Comparison of ENCODE assay signal across 8 cellular contexts in the genomic region with DNA sequence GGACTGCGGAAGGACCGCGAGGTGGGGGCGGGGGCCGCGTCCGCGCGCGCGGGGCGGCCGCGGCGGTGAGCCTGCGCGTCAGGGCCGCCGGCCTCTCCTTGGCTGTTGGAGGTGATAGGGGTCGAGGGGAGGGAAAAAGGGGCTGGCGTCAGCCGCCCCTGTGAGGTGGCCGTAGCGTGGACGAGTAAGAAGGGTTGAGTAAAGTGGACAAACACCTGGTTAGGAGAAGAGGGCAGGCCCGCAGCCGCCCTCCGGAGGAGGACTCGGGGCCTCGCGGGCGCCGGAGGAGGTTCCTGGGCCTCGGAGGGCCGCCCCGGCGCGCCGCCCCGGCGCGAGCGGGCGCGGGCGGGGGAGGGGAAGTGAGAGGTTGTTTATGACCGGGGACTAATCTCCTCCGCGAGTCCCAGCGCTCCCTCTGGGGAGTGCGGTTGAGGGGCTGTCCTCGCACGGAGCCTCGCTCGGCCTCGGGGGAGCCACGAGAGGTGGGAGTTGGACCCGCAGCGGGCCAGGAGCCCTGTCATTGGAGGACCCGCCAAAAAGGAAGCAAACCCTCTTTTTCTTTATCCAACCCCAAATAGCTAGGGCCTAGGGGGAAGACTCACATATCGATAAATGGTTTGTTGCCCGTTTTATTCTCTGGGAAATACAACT. TPM values are rescaled to one million over a fixed set of nuclear protein-coding genes. Genes with fewer than 3 reads are reported as not detected.
DNase-seq lines count a peak whose midpoint lies in the region; ATAC-seq and TF ChIP-seq lines count a peak whose summit lies in the region.

No MANE protein-coding gene starts in this region.

- TF ChIP-seq RAD21 in IMR-90 (IDR thresholded peaks at IDR 0.05; ENCODE audit: low read length) = peak; percentile 23

- peak overlapping the region; percentile 59 for H3K4me3 ChIP-seq in IMR-90 (ENCODE audit: insufficient read depth, low read depth, low read length)
- peak overlapping the region; percentile 68 for H3K4me3 ChIP-seq in iPS-11a (ENCODE audit: low read depth, low read length)
- H3K4me3 ChIP-seq in skin epidermis = peak overlapping the region; percentile 40 to 93 (median 62)

- in situ Hi-C loops in IMR-90 (cut with MboI; ENCODE audit: low sequenced_read_pairs) = no loop called here

- H3K79me1 ChIP-seq in IMR-90 (ENCODE audit: low read depth in 1 of 2, low read length in 2 of 2) = peaks cover 10 to 24% of the 10 kb centered on the region in 2 experiments; a peak in 3 of 4 replicates

- POLR2A ChIA-PET in IMR-90 (lab: Charles Lee; ENCODE audit: unreplicated experiment) = interaction anchor here (0.5 to 2.6 kb wide), 11 partner anchors 13 to 349 kb away, joined by 3 to 17 read pairs (median 3); no protein-coding TSS in a partner anchor

- H2BK20ac ChIP-seq in IMR-90 (ENCODE audit: low read depth, low read length) = no peak overlapping the region

- peak overlapping the region; percentile 62 for H2BK120ac ChIP-seq in IMR-90 (ENCODE audit: low read depth, low read length)

- no peaks in the 10 kb centered on the region for H3K9me1 ChIP-seq in IMR-90 (ENCODE audit: insufficient read depth, low read length)

- H2AK5ac ChIP-seq in IMR-90 (ENCODE audit: low read depth, low read length) = peak overlapping the region; percentile 91

- H2BK5ac ChIP-seq in IMR-90 (ENCODE audit: low read depth, low read length, poor library complexity, severe bottlenecking) = peak overlapping the region; percentile 65

- DNase-seq in GDM1 (lab: John Stamatoyannopoulos, UW) (peak; percentile 92), IMR-90 (no peak), T-helper 1 cell (peak; percentile 59 to 83 (median 70)), NCI-H748 (lab: John Stamatoyannopoulos, UW; ENCODE audit: unreplicated experiment) (no peak)

- peak overlapping the region; percentile 74 for H2AK9ac ChIP-seq in IMR-90 (replicated peaks; ENCODE audit: low read depth, low read length, poor library complexity)

- peak overlapping the region; percentile 89 for H4K5ac ChIP-seq in IMR-90 (ENCODE audit: low read depth, low read length)

- intact Hi-C loops in IMR-90 (cut with micrococcal nuclease) = loop anchor here (1.0 to 10.0 kb wide), 7 partner anchors 69 to 1001 kb away; partner anchors contain the start of genes CKAP2, DHRS12, VPS36 and WDFY2

- H3K18ac ChIP-seq in IMR-90 (ENCODE audit: low read depth, low read length) = peak overlapping the region; percentile 59

- peak overlapping the region; percentile 76 for H4K91ac ChIP-seq in IMR-90 (ENCODE audit: insufficient read depth, low read depth, low read length)

- TF ChIP-seq CTCF in IMR-90 (conservative IDR thresholded peaks at IDR 0.05; ENCODE audit: low read depth, low read length) = 0 out of 2 replicates have a peak, but pooled peaks have one; percentile 9

- peak overlapping the region; percentile 93 for H3K4me2 ChIP-seq in IMR-90 (ENCODE audit: low read depth, low read length)

- H3K56ac ChIP-seq in IMR-90 (ENCODE audit: extremely low read depth, insufficient read depth, low read length) = peak overlapping the region; percentile 91

- no peak; the same call in 1 of the 2 replicates for TF ChIP-seq POLR2A in IMR-90 (IDR thresholded peaks at IDR 0.05; ENCODE audit: low read depth, low read length)

- dilution Hi-C loops in IMR-90 (cut with HindIII; ENCODE audit: low sequenced_read_pairs, unreplicated experiment) = no loop called here

- peaks cover 2% of the 10 kb centered on the region; the same call in 1 of the 2 replicates for H3K4me1 ChIP-seq in IMR-90 (ENCODE audit: control insufficient read depth, insufficient read depth, low read length)

- BruUV-seq in IMR-90 (replicated peaks; lab: Mats Ljungman, UMichigan) = no TSS peak

- no peaks in the 10 kb centered on the region for H3K27me3 ChIP-seq in IMR-90 (ENCODE audit: control insufficient read depth, insufficient read depth, low read length)

- no peaks in the 10 kb centered on the region for H4K20me1 ChIP-seq in IMR-90 (ENCODE audit: insufficient read depth, low read length)

- peak overlapping the region; percentile 89 for H2AFZ ChIP-seq in IMR-90 (replicated peaks; ENCODE audit: low read length, poor library complexity)

- H3K23ac ChIP-seq in IMR-90 (ENCODE audit: low read depth, low read length) = peak overlapping the region; percentile 94

- peak overlapping the region; percentile 80 for H3K4ac ChIP-seq in IMR-90 (ENCODE audit: low read depth, low read length)

- peak overlapping the region; percentile 59 to 90 for H4K8ac ChIP-seq in IMR-90 (ENCODE audit: low read depth in 2 of 2, low read length in 2 of 2)

- no peaks in the 10 kb centered on the region for H3K9me3 ChIP-seq in IMR-90 (ENCODE audit: control insufficient read depth, insufficient read depth, low read length)

- peaks cover 9% of the 10 kb centered on the region; the same call in 1 of the 2 replicates for H3K36me3 ChIP-seq in IMR-90 (ENCODE audit: control insufficient read depth, insufficient read depth, low read length)

- peak overlapping the region; percentile 77 for H3K27ac ChIP-seq in IMR-90 (ENCODE audit: insufficient read depth, low read length)
- H3K27ac ChIP-seq in angular gyrus (ENCODE audit: low read depth, low read length) = peak overlapping the region; percentile 97
- peak overlapping the region; percentile 86 to 99 (median 96) for H3K27ac ChIP-seq in skin epidermis

- ATAC-seq in GM21576 (IDR thresholded peaks at IDR 0.05; ENCODE audit: unreplicated experiment) (peak; percentile 34), IMR-90 (ENCODE audit: low read depth) (peak; percentile 57)

- peak overlapping the region; percentile 39; the same call in 2 of the 3 replicates for H2BK15ac ChIP-seq in IMR-90 (ENCODE audit: low read depth, low read length)

- WGBS in IMR-90 (ENCODE audit: extremely low coverage in 2 of 2, insufficient read length in 1 of 2), 2 experiments = 7% methylated on average over 3 of the region's 62 CpGs; no CpG with 5 or more reads in 1 of the 2 experiments

- CTCF ChIA-PET in IMR-90 (lab: Yijun Ruan, JAX) = interaction anchor here (0.7 to 0.8 kb wide), 2 partner anchors 11 to 22 kb away, joined by 3 read pairs; no protein-coding TSS in a partner anchor

- peak overlapping the region; percentile 66 for H3K9ac ChIP-seq in IMR-90 (ENCODE audit: low read depth, low read length)

- peak overlapping the region; percentile 84 for H3K14ac ChIP-seq in IMR-90 (replicated peaks; ENCODE audit: low read depth, low read length)

TF ChIP-seq in IMR-90, 13 proteins besides CTCF, POLR2A, EP300 and RAD21:
- TF ChIP-seq MXI1 (IDR thresholded peaks at IDR 0.05; ENCODE audit: borderline replicate concordance, low read depth, low read length) (peak; percentile 21; the same call in 1 of the 2 replicates), NFE2L2 (IDR thresholded peaks at IDR 0.05; ENCODE audit: low read depth, low read length) (no peak), FOS (IDR thresholded peaks at IDR 0.05; ENCODE audit: low read depth, low read length) (no peak), RCOR1 (IDR thresholded peaks at IDR 0.05; ENCODE audit: insufficient replicate concordance, low read length) (no peak), SMC3 (IDR thresholded peaks at IDR 0.05; ENCODE audit: low read depth, low read length) (peak; percentile 2; the same call in 1 of the 2 replicates), CEBPB (IDR thresholded peaks at IDR 0.05; ENCODE audit: low read depth, low read length) (no peak)
- TF ChIP-seq, protein P1, sequence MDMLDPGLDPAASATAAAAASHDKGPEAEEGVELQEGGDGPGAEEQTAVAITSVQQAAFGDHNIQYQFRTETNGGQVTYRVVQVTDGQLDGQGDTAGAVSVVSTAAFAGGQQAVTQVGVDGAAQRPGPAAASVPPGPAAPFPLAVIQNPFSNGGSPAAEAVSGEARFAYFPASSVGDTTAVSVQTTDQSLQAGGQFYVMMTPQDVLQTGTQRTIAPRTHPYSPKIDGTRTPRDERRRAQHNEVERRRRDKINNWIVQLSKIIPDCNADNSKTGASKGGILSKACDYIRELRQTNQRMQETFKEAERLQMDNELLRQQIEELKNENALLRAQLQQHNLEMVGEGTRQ (IDR thresholded peaks at IDR 0.05; ENCODE audit: low read depth, low read length) = no peak

RNA-seq across cellular contexts. Expression of gene INTS6, which starts 0.6 kb away (rescaled TPM):
- total RNA-seq in IMR-90 (2012; rRNA removed) = 42.3 and 43.0 TPM in 2 replicates
- polyA plus RNA-seq in IMR-90 (2012; rRNA removed) = 12.3 and 12.9 TPM in 2 replicates
- polyA plus RNA-seq in IMR-90 (2012; cell fraction: cytosol; rRNA removed) = 2.9 and 3.1 TPM in 2 replicates
- polyA plus RNA-seq in IMR-90 (2012; cell fraction: nucleus; rRNA removed; ENCODE audit: low replicate concordance) = 5.9 and 22.2 TPM in 2 replicates

Comparison
In these comparisons a context has a peak if more than half of its experiments do, and no peak if none do; other contexts are left out.
1. DNase-seq: peak in GDM1 (single experiment) and T-helper 1 cell (5 of 5); none in IMR-90 (single experiment) and NCI-H748 (single experiment).
2. Peak in every context shown above with its lines, with median percentiles within 50 percentile points of each other: H3K27ac ChIP-seq and H3K4me3 ChIP-seq.